12 cellular contexts compared by ENCODE assay signal in the genomic region with DNA sequence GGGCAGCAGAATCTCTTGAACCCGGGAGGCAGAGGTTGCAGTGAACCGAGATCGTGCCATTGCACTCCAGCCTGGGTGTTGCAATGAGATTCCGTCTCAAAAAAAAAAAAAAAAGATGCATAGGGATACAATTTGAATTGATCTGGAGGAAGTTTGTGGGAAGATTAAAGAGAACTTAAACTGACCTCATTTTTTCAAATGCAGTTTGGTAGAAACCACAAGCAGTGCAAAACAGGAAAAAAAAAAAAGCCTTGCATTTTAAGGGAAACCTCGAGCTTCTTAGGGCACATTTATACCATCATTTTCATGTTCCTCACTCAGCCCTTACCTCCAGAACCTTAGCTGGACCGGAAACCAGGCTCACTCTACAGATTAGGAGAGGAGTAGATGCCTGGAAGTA. TPM values are rescaled to one million over a fixed set of nuclear protein-coding genes. Genes with fewer than 3 reads are reported as not detected.
A peak's percentile ranks its signal among the peaks of the same experiment; 100 is the strongest.
DNase-seq lines count a peak whose midpoint lies in the region; ATAC-seq and TF ChIP-seq lines count a peak whose summit lies in the region.
"Had no signal": no experiment of that assay in that cellular context is flagged by ENCODE, and none has a peak within 500 bp of the region (broad histone marks: within the 10 kb centered on the region; RNA-seq: fewer than 3 reads in every experiment).

No MANE protein-coding gene starts in this region.

- no peaks in the 10 kb centered on the region for H4K20me1 ChIP-seq in SK-N-SH (ENCODE audit: insufficient read depth)

- H3F3A ChIP-seq in SK-N-SH (replicated peaks; ENCODE audit: insufficient read depth): peaks cover 25% of the 10 kb centered on the region

- intact Hi-C loops in testis (cut with DNase I; ENCODE audit: low total_unique reads): no loop called here

- H3K36me3 Mint-ChIP-seq in activated T-helper 17 cell treated with anti-CD3 and anti-CD28 coated beads, Interleukin-2, amount 50 U/mL, for 72 hours (ENCODE audit: low read depth): peaks cover 27% of the 10 kb centered on the region
- peaks cover 5% of the 10 kb centered on the region for H3K36me3 Mint-ChIP-seq in natural killer cell treated with Interleukin-12 subunit alpha and Interleukin-12 subunit beta and Interleukin-15 and Interleukin-18, amount 100 ng/mL, for 72 hours

- no peaks in the 10 kb centered on the region for H3K27me3 ChIP-seq in SK-N-SH (ENCODE audit: insufficient read depth)
- H3K27me3 ChIP-seq in H7 (ENCODE audit: control insufficient read depth, insufficient read depth, low read length): no peaks in the 10 kb centered on the region
- no peaks in the 10 kb centered on the region for H3K27me3 ChIP-seq in testis
- H3K27me3 ChIP-seq: Peyer's patch, right lobe of liver had no signal

- H3K9me2 ChIP-seq in SK-N-SH: no peaks in the 10 kb centered on the region

- peak overlapping the region; percentile 72 for H3K4me3 Mint-ChIP-seq in activated T-helper 17 cell treated with anti-CD3 and anti-CD28 coated beads, Interleukin-2, amount 50 U/mL, for 72 hours
- peak overlapping the region; percentile 81 for H3K4me3 Mint-ChIP-seq in natural killer cell treated with Interleukin-12 subunit alpha and Interleukin-12 subunit beta and Interleukin-15 and Interleukin-18, amount 100 ng/mL, for 72 hours

- TF ChIP-seq CTCF in NB4 (IDR thresholded peaks at IDR 0.05; ENCODE audit: low read depth, low read length): no peak
- TF ChIP-seq CTCF in SK-N-SH (IDR thresholded peaks at IDR 0.05): no peak
- TF ChIP-seq CTCF in testis (IDR thresholded peaks at IDR 0.05): no peak

- H3K9ac ChIP-seq in SK-N-SH: no peak overlapping the region

- no peaks in the 10 kb centered on the region for H3K27me3 Mint-ChIP-seq in activated T-helper 17 cell treated with anti-CD3 and anti-CD28 coated beads, Interleukin-2, amount 50 U/mL, for 72 hours
- H3K27me3 Mint-ChIP-seq in natural killer cell treated with Interleukin-12 subunit alpha and Interleukin-12 subunit beta and Interleukin-15 and Interleukin-18, amount 100 ng/mL, for 72 hours: no peaks in the 10 kb centered on the region

- no peak for TF ChIP-seq POLR2A in NB4 (IDR thresholded peaks at IDR 0.05; ENCODE audit: extremely low read depth, insufficient read length)
- TF ChIP-seq POLR2A in testis (IDR thresholded peaks at IDR 0.05): no peak

- H3K27ac Mint-ChIP-seq in activated T-helper 17 cell treated with anti-CD3 and anti-CD28 coated beads, Interleukin-2, amount 50 U/mL, for 72 hours: peak overlapping the region; percentile 66
- peak overlapping the region; percentile 56 to 80 for H3K27ac Mint-ChIP-seq in natural killer cell treated with Interleukin-12 subunit alpha and Interleukin-12 subunit beta and Interleukin-15 and Interleukin-18, amount 100 ng/mL, for 72 hours

- no peak for TF ChIP-seq EP300 in SK-N-SH (IDR thresholded peaks at IDR 0.05; ENCODE audit: borderline replicate concordance in 1 of 2, low read depth in 1 of 2, low read length in 1 of 2)

- WGBS in SK-N-SH (ENCODE audit: low lambda C conversion rate): 77% methylated on average over 6 of the region's 6 CpGs
- WGBS in testis, 2 donors: 80 to 84% methylated on average over 6 of the region's 6 CpGs

- TF ChIP-seq RAD21 in SK-N-SH (IDR thresholded peaks at IDR 0.05; ENCODE audit: low read length): no peak

- H3K4me1 Mint-ChIP-seq in activated T-helper 17 cell treated with anti-CD3 and anti-CD28 coated beads, Interleukin-2, amount 50 U/mL, for 72 hours: peaks cover 46% of the 10 kb centered on the region
- peaks cover 41 to 56% of the 10 kb centered on the region in 2 donors for H3K4me1 Mint-ChIP-seq in natural killer cell treated with Interleukin-12 subunit alpha and Interleukin-12 subunit beta and Interleukin-15 and Interleukin-18, amount 100 ng/mL, for 72 hours (ENCODE audit: low read depth in 2 of 2)

- H3K9me3 Mint-ChIP-seq in activated T-helper 17 cell treated with anti-CD3 and anti-CD28 coated beads, Interleukin-2, amount 50 U/mL, for 72 hours: no peaks in the 10 kb centered on the region
- no peaks in the 10 kb centered on the region for H3K9me3 Mint-ChIP-seq in natural killer cell treated with Interleukin-12 subunit alpha and Interleukin-12 subunit beta and Interleukin-15 and Interleukin-18, amount 100 ng/mL, for 72 hours

- no peak overlapping the region for H3K27ac ChIP-seq in SK-N-SH (ENCODE audit: low read depth in 2 of 2, low read length in 1 of 2)
- H3K27ac ChIP-seq in testis: no peak overlapping the region
- H3K27ac ChIP-seq: right lobe of liver had no signal

- DNase-seq in GF-D8 (lab: John Stamatoyannopoulos, UW) (peak; percentile 64), NB4 (ENCODE audit: low read depth) (peak; percentile 81), SK-N-SH (no peak), H7 (no peak), testis (no peak)
- no peak for DNase-seq in natural killer cell treated with Interleukin-12 subunit alpha and Interleukin-12 subunit beta and Interleukin-15 and Interleukin-18, amount 100 ng/mL, for 72 hours (ENCODE audit: low spot score)
- DNase-seq: DMS 273 treated with DMSO at 0.1 percent for 48 hours, NCI-H1930, right lobe of liver had no signal

- ATAC-seq in activated T-helper 17 cell treated with anti-CD3 and anti-CD28 coated beads, Interleukin-2, amount 50 U/mL, for 72 hours (replicated peaks): no peak
- ATAC-seq in natural killer cell treated with Interleukin-12 subunit alpha and Interleukin-12 subunit beta and Interleukin-15 and Interleukin-18, amount 100 ng/mL, for 72 hours: no peak
- no peak for ATAC-seq in HG03457 (IDR thresholded peaks at IDR 0.05; ENCODE audit: unreplicated experiment)
- ATAC-seq: right lobe of liver had no signal

- H2AFZ ChIP-seq in SK-N-SH (ENCODE audit: low read depth): no peak overlapping the region

- H3K79me2 ChIP-seq in SK-N-SH (ENCODE audit: insufficient read depth): peaks cover 37% of the 10 kb centered on the region

- no peaks in the 10 kb centered on the region for H3K9me3 ChIP-seq in SK-N-SH
- H3K9me3 ChIP-seq in testis: no peaks in the 10 kb centered on the region
- H3K9me3 ChIP-seq: Peyer's patch, right lobe of liver had no signal

- CTCF ChIA-PET in SK-N-SH (lab: Yijun Ruan, JAX): interaction anchor here (0.7 to 2.3 kb wide), 2 partner anchors 11 to 14 kb away, joined by 3 to 10 read pairs; no protein-coding TSS in a partner anchor

- POLR2A ChIA-PET in SK-N-SH (lab: Yijun Ruan, JAX): no interaction called here

- peaks cover 10 to 14% of the 10 kb centered on the region in 2 experiments for H3K36me3 ChIP-seq in SK-N-SH (replicated peaks in 1 of 2; ENCODE audit: control insufficient read depth in 1 of 2, insufficient read depth in 2 of 2, low read length in 1 of 2)
- H3K36me3 ChIP-seq in H7 (replicated peaks; ENCODE audit: control insufficient read depth, insufficient read depth, low read length): peaks cover 1% of the 10 kb centered on the region
- H3K36me3 ChIP-seq in testis (ENCODE audit: low read depth, missing control alignments): no peaks in the 10 kb centered on the region

- no peak overlapping the region for H3K4me2 ChIP-seq in SK-N-SH

- peaks cover 0 to 15% of the 10 kb centered on the region in 2 experiments; a peak in 1 of 4 replicates for H3K4me1 ChIP-seq in SK-N-SH (ENCODE audit: control insufficient read depth in 1 of 2, insufficient read depth in 2 of 2, low read depth in 1 of 2, low read length in 1 of 2)
- peaks cover 8% of the 10 kb centered on the region for H3K4me1 ChIP-seq in testis

- no peak overlapping the region for H3K4me3 ChIP-seq in NB4 (ENCODE audit: low read depth, low read length)
- no peak overlapping the region for H3K4me3 ChIP-seq in SK-N-SH (ENCODE audit: low read depth in 2 of 2, low read length in 1 of 2)
- no peak overlapping the region for H3K4me3 ChIP-seq in H7 (ENCODE audit: insufficient read depth, low read depth, low read length)
- H3K4me3 ChIP-seq in testis: no peak overlapping the region
- H3K4me3 ChIP-seq: Peyer's patch, right lobe of liver had no signal

TF ChIP-seq in SK-N-SH, 30 proteins besides CTCF, POLR2A, EP300 and RAD21:
- TF ChIP-seq NFIC (IDR thresholded peaks at IDR 0.05; ENCODE audit: borderline replicate concordance): no peak

RNA-seq across cellular contexts. Expression of a gene that starts 2.8 kb away (rescaled TPM):
- total RNA-seq in activated T-helper 17 cell treated with anti-CD3 and anti-CD28 coated beads, Interleukin-2, amount 50 U/mL, for 72 hours: 10 to 100 TPM; 14.7 to 15.5 TPM
- total RNA-seq in natural killer cell treated with Interleukin-12 subunit alpha and Interleukin-12 subunit beta and Interleukin-15 and Interleukin-18, amount 100 ng/mL, for 72 hours: 10 to 100 TPM; 10.4 to 14.8 TPM
- polyA plus RNA-seq in SK-N-SH (2012; rRNA removed) (19.5 and 27.4 TPM in 2 replicates), testis (ENCODE audit: insufficient read depth, low read depth, low replicate concordance) (36.1 TPM)
- 9.2 and 11.0 TPM in 2 replicates for polyA plus RNA-seq in SK-N-SH (2012; cell fraction: cytosol; rRNA removed)
- polyA plus RNA-seq in SK-N-SH (2012; cell fraction: nucleus; rRNA removed): 71.9 and 88.4 TPM in 2 replicates
- total RNA-seq in H7 (2014; rRNA removed; shearing (Covaris generic)): 11.6 and 20.5 TPM in 2 replicates
- 10 to 100 TPM; 62.4 to 71.7 TPM for total RNA-seq in testis

Comparison
In these comparisons a context has a peak if more than half of its experiments do, and no peak if none do; other contexts are left out.
1. DNase-seq: peak in GF-D8 (single experiment) and NB4 (single experiment); none in natural killer cell treated with Interleukin-12 subunit alpha and Interleukin-12 subunit beta and Interleukin-15 and Interleukin-18, amount 100 ng/mL, for 72 hours (single experiment), SK-N-SH (single experiment), H7 (single experiment) and testis (single experiment).